Comparison of ENCODE assay signal across 8 cellular contexts in the genomic region with DNA sequence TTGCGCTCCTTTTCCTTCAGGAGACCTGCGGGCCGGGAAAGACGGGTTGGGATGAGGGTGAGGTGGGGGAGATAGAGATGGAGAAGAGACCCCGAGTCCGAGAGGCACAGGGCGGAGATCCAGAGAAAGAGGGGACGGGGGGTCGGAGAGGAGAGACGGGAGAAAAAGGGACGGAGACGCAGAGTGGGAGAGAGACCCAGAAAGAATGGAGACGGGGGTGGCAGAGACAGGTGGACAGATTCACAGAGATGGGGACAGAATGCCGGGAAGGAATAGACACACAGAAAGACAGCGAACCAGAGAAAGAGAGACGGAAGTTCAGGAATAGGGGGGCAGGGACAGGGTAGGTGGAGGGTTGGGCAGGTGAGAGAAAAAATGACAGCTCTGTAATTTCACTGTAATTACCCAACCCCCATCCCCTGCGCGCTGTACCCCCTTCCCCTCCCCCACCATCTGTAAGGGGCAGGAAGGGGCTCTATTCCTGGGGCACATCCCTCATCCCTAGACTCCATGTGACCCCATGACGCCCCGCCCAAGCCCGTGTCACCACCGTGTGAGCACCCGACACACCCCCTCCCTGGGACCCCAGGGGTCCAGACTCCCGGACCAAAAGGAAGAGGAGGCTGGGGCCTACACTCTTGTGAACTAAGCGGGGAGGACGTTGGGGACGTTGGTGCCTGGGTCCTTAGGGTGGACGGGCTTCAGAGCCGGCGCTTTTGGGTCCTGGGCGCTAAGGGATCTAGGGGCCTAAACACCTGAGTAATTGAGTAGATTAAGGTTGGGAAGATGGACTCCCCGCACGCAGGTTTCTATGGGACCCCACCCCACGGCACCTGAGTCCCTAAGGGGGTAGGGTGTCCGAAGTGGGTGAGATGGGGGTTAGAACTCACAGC. TPM values are rescaled to one million over a fixed set of nuclear protein-coding genes. Genes with fewer than 3 reads are reported as not detected.
DNase-seq lines count a peak whose midpoint lies in the region; ATAC-seq and TF ChIP-seq lines count a peak whose summit lies in the region.

No MANE protein-coding gene starts in this region.

- CTCF ChIA-PET in RWPE1 (lab: Yijun Ruan, JAX): no interaction called here

- H3K4me1 ChIP-seq in neuron (ENCODE audit: insufficient read depth, low read length): peaks cover 55% of the 10 kb centered on the region

- H2AFZ ChIP-seq in neuron (ENCODE audit: low read depth, low read length): no peak overlapping the region

- H3K27me3 ChIP-seq in neuron (ENCODE audit: insufficient read depth, low read length): no peaks in the 10 kb centered on the region

- peak overlapping the region; percentile 72 for H3K4me3 Mint-ChIP-seq in endothelial cell (ENCODE audit: unreplicated experiment)

- no peak for ATAC-seq in GM21717 (IDR thresholded peaks at IDR 0.05; ENCODE audit: unreplicated experiment)

- POLR2A ChIA-PET in RWPE1 (lab: Yijun Ruan, JAX; ENCODE audit: low non-redundant PET): no interaction called here

- H3K4me3 ChIP-seq in neuron (ENCODE audit: low read length): peak overlapping the region; percentile 68

- no peaks in the 10 kb centered on the region for H3K9me3 Mint-ChIP-seq in endothelial cell (ENCODE audit: unreplicated experiment)

- DNase-seq in NCI-H82 (lab: John Stamatoyannopoulos, UW) (peak; percentile 51), NCI-H82 treated with DMSO at 0.1 percent for 48 hours (lab: John Stamatoyannopoulos, UW; ENCODE audit: unreplicated experiment) (no peak), RWPE1 (ENCODE audit: low spot score) (no peak), endothelial cell (ENCODE audit: low spot score) (no peak), HPDE6-E6E7 (ENCODE audit: extremely low spot score) (no peak), NOMO-1 (lab: John Stamatoyannopoulos, UW; ENCODE audit: unreplicated experiment in 2 of 2) (no peak)

- no peaks in the 10 kb centered on the region for H3K9me3 ChIP-seq in neuron (ENCODE audit: low read length)

- peaks cover 22% of the 10 kb centered on the region for H3K27me3 Mint-ChIP-seq in endothelial cell (ENCODE audit: unreplicated experiment)

- no peak overlapping the region for H3K27ac Mint-ChIP-seq in endothelial cell (ENCODE audit: unreplicated experiment)

- peaks cover 5% of the 10 kb centered on the region for H3K36me3 Mint-ChIP-seq in endothelial cell (ENCODE audit: low read depth, unreplicated experiment)

- TF ChIP-seq CTCF in RWPE1 (conservative IDR thresholded peaks at IDR 0.05; ENCODE audit: low read depth) (no peak), endothelial cell (IDR thresholded peaks at IDR 0.05; ENCODE audit: unreplicated experiment) (no peak)

- H3K4me1 Mint-ChIP-seq in endothelial cell (ENCODE audit: unreplicated experiment): peaks cover 19% of the 10 kb centered on the region

- H3K36me3 ChIP-seq in neuron (ENCODE audit: insufficient read depth, low read length): no peaks in the 10 kb centered on the region

- H3K27ac ChIP-seq in RWPE1: peak overlapping the region; percentile 99

RNA-seq across cellular contexts. Expression of a gene that starts 1.0 kb away (rescaled TPM):
- 4.3 TPM for total RNA-seq in endothelial cell (ENCODE audit: unreplicated experiment)

RNA-seq across cellular contexts. Expression of a gene that starts 9.8 kb away (rescaled TPM):
- 11.9 TPM for total RNA-seq in endothelial cell (ENCODE audit: unreplicated experiment)

RNA-seq across cellular contexts. Expression of a gene that starts 16.9 kb away (rescaled TPM):
- total RNA-seq in endothelial cell (ENCODE audit: unreplicated experiment): 24.7 TPM

RNA-seq across cellular contexts. Expression of a gene that starts 17.2 kb away (rescaled TPM):
- 1,683 TPM for total RNA-seq in endothelial cell (ENCODE audit: unreplicated experiment)

RNA-seq across cellular contexts. Expression of a gene that starts 21.3 kb away (rescaled TPM):
- total RNA-seq in endothelial cell (ENCODE audit: unreplicated experiment): 0.64 TPM
